28 cellular contexts compared by ENCODE assay signal in genomic region chr7:105613611-105614330, GRCh38. TPM values are rescaled to one million over a fixed set of nuclear protein-coding genes. Genes with fewer than 3 reads are reported as not detected.
"Had no signal": no experiment of that assay in that cellular context is flagged by ENCODE, and none has a peak within 500 bp of the region (broad histone marks: within the 10 kb centered on the region; RNA-seq: fewer than 3 reads in every experiment).

No MANE protein-coding gene starts in this region.

- H3K9me3 Mint-ChIP-seq: activated CD4-positive, alpha-beta memory T cell treated with anti-CD3 and anti-CD28 coated beads, Interleukin-2, amount 10 ng/mL, durations not matched to agents 7 days and 5 days; activated naive CD4-positive, alpha-beta T cell treated with anti-CD3 and anti-CD28 coated beads, Interleukin-2, amount 10 ng/mL, durations not matched to agents 7 days and 5 days; activated naive CD8-positive, alpha-beta T cell treated with anti-CD3 and anti-CD28 coated beads for 36 hours; activated T-helper 2 cell treated with anti-CD3 and anti-CD28 coated beads, Interferon-gamma antibody, Interleukin-2, Interleukin-4, amounts not matched to agents 10 μg/mL and 5 μg/mL and 100 μg/mL, durations not matched to agents 14 hours and 24 hours and 36 hours had no signal

- H3K4me1 Mint-ChIP-seq: activated CD4-positive, alpha-beta memory T cell treated with anti-CD3 and anti-CD28 coated beads, Interleukin-2, amount 10 ng/mL, durations not matched to agents 7 days and 5 days; activated CD4-positive, alpha-beta T cell treated with anti-CD3 and anti-CD28 coated beads for 36 hours; activated naive CD4-positive, alpha-beta T cell treated with anti-CD3 and anti-CD28 coated beads, Interleukin-2, amount 10 ng/mL, durations not matched to agents 7 days and 5 days; activated naive CD8-positive, alpha-beta T cell treated with anti-CD3 and anti-CD28 coated beads for 36 hours had no signal

- H3K4me3 Mint-ChIP-seq: activated CD4-positive, alpha-beta memory T cell treated with anti-CD3 and anti-CD28 coated beads, Interleukin-2, amount 10 ng/mL, durations not matched to agents 7 days and 5 days; activated CD4-positive, alpha-beta T cell treated with anti-CD3 and anti-CD28 coated beads for 36 hours; activated naive CD4-positive, alpha-beta T cell treated with anti-CD3 and anti-CD28 coated beads, Interleukin-2, amount 10 ng/mL, durations not matched to agents 7 days and 5 days; activated naive CD8-positive, alpha-beta T cell treated with anti-CD3 and anti-CD28 coated beads for 36 hours had no signal

- H3K27ac Mint-ChIP-seq: activated CD4-positive, alpha-beta memory T cell treated with anti-CD3 and anti-CD28 coated beads, Interleukin-2, amount 10 ng/mL, durations not matched to agents 7 days and 5 days; activated CD4-positive, alpha-beta T cell treated with anti-CD3 and anti-CD28 coated beads for 36 hours; activated naive CD4-positive, alpha-beta T cell treated with anti-CD3 and anti-CD28 coated beads, Interleukin-2, amount 10 ng/mL, durations not matched to agents 7 days and 5 days; activated naive CD8-positive, alpha-beta T cell treated with anti-CD3 and anti-CD28 coated beads for 36 hours; activated T-helper 2 cell treated with anti-CD3 and anti-CD28 coated beads, Interferon-gamma antibody, Interleukin-2, Interleukin-4, amounts not matched to agents 10 μg/mL and 5 μg/mL and 100 μg/mL, durations not matched to agents 14 hours and 24 hours and 36 hours had no signal

- DNase-seq: activated CD4-positive, alpha-beta memory T cell treated with anti-CD3 and anti-CD28 coated beads, Interleukin-2, amount 10 ng/mL, durations not matched to agents 7 days and 5 days; activated CD4-positive, alpha-beta T cell treated with anti-CD3 and anti-CD28 coated beads for 36 hours; activated CD4-positive, alpha-beta T cell treated with anti-CD3 and anti-CD28 coated beads, Interleukin-2, amount 50 U/mL, for 1 hour; activated gamma-delta T cell treated with Interleukin-2 at 50 U/mL for 16 hours; activated naive CD4-positive, alpha-beta T cell treated with anti-CD3 and anti-CD28 coated beads, Interleukin-2, amount 10 ng/mL, durations not matched to agents 7 days and 5 days; activated naive CD8-positive, alpha-beta T cell treated with anti-CD3 and anti-CD28 coated beads for 36 hours; activated T-cell treated with anti-CD3 and anti-CD28 coated beads for 4 hours; activated T-cell treated with anti-CD3 and anti-CD28 coated beads, Interleukin-2, amount 50 U/mL, for 48 hours; aorta; central memory CD4-positive, alpha-beta T cell; Karpas-422; NCI-H146; NCI-H187 treated with DMSO at 0.1 percent for 48 hours; NCI-H2081 treated with DMSO at 0.1 percent for 48 hours; NCI-H2171 treated with DMSO at 0.1 percent for 48 hours; NCI-H226; NCI-H526 treated with DMSO at 0.1 percent for 48 hours; NCI-H82; NK-92 treated with Interleukin-12 subunit alpha and Interleukin-12 subunit beta, amount 100 ng/mL, for 24 hours; Peyer's patch; Right ventricle myocardium superior; SJCRH30; SK-N-SH; T-helper 1 cell had no signal

- H3K27me3 Mint-ChIP-seq: activated CD4-positive, alpha-beta memory T cell treated with anti-CD3 and anti-CD28 coated beads, Interleukin-2, amount 10 ng/mL, durations not matched to agents 7 days and 5 days; activated CD4-positive, alpha-beta T cell treated with anti-CD3 and anti-CD28 coated beads for 36 hours; activated naive CD4-positive, alpha-beta T cell treated with anti-CD3 and anti-CD28 coated beads, Interleukin-2, amount 10 ng/mL, durations not matched to agents 7 days and 5 days; activated naive CD8-positive, alpha-beta T cell treated with anti-CD3 and anti-CD28 coated beads for 36 hours had no signal

- ATAC-seq: activated CD4-positive, alpha-beta T cell treated with anti-CD3 and anti-CD28 coated beads for 36 hours; K562 had no signal

RNA-seq across cellular contexts. Expression of gene EFCAB10, which starts 32.5 kb away (rescaled TPM):
- total RNA-seq: activated CD4-positive, alpha-beta memory T cell treated with anti-CD3 and anti-CD28 coated beads, Interleukin-2, amount 10 ng/mL, durations not matched to agents 7 days and 5 days; activated CD4-positive, alpha-beta T cell treated with anti-CD3 and anti-CD28 coated beads for 36 hours; activated CD8-positive, alpha-beta memory T cell treated with anti-CD3 and anti-CD28 coated beads for 36 hours; activated naive CD8-positive, alpha-beta T cell treated with anti-CD3 and anti-CD28 coated beads for 36 hours; activated T-helper 2 cell treated with anti-CD3 and anti-CD28 coated beads, Interferon-gamma antibody, Interleukin-2, Interleukin-4, amounts not matched to agents 10 μg/mL and 5 μg/mL and 100 μg/mL, durations not matched to agents 14 hours and 24 hours and 36 hours; aorta; Peyer's patch; Right ventricle myocardium superior; T-helper 2 cell treated with Interferon-gamma antibody and Interleukin-4, amounts not matched to agents 100 ng/mL and 5 ng/mL, for 36 hours had no signal
